In the genomic region with DNA sequence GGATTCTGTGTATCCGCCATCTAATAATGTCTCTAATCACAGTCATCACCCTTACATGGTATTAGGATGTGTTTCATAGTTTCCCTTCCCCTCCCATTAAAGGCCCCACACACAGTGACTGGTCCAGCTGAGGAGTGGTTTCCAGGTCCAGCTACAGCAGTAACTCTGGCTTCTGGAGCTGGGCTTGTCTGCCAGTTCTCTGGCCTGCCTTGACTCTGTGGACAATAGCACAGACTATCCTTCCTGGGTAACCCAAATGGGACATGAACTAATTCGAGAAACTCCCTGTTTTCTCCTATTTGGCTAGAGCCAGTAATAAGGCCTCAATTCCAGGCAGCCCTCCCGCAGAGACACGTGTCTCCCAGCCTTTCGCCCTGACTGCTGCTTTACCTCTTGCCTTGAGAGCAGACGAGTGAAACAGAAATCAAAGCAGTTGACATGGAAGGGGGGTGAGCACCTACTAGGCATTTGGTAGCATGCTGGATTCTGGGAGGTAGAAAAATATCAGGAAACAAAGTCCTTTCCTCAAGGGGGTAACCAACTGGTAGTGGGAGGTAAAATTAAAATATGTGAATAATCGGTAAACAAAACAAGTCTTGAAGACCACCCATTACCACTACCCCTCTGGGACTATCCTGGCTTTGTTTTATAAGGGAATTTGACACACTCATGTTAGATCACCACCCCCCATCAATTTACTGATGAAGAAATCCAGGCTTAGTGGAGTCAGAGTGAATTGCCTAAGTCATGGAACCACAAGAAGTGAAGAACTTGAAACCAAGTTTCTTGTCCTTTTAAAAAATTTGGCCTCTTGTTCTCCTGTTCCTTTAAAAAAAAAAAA, we compare ENCODE assay signal across 1 cellular context.
TF ChIP-seq lines count a peak whose summit lies in the region.

No MANE protein-coding gene starts in this region.

TF ChIP-seq in H1, 55 proteins besides CTCF, POLR2A, EP300 and RAD21:
- TF ChIP-seq, protein P1, sequence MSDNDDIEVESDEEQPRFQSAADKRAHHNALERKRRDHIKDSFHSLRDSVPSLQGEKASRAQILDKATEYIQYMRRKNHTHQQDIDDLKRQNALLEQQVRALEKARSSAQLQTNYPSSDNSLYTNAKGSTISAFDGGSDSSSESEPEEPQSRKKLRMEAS (IDR thresholded peaks at IDR 0.05) = peak; percentile 89
- TF ChIP-seq, protein P2, sequence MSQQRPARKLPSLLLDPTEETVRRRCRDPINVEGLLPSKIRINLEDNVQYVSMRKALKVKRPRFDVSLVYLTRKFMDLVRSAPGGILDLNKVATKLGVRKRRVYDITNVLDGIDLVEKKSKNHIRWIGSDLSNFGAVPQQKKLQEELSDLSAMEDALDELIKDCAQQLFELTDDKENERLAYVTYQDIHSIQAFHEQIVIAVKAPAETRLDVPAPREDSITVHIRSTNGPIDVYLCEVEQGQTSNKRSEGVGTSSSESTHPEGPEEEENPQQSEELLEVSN (IDR thresholded peaks at IDR 0.05) = peak; percentile 73
- no peak for TF ChIP-seq PHF8 (conservative IDR thresholded peaks at IDR 0.05; ENCODE audit: low read depth, low read length)
- TF ChIP-seq HDAC2 (IDR thresholded peaks at IDR 0.05; ENCODE audit: borderline replicate concordance in 1 of 2, low read depth in 2 of 2, low read length in 2 of 2) = no peak
